Comparison of ENCODE assay signal across 20 cellular contexts in genomic region chr11:70322653-70323052, GRCh38. TPM values are rescaled to one million over a fixed set of nuclear protein-coding genes. Genes with fewer than 3 reads are reported as not detected.
DNase-seq lines count a peak whose midpoint lies in the region; ATAC-seq, FAIRE-seq and TF ChIP-seq lines count a peak whose summit lies in the region.
"Had no signal": no experiment of that assay in that cellular context is flagged by ENCODE, and none has a peak within 500 bp of the region (broad histone marks: within the 10 kb centered on the region; RNA-seq: fewer than 3 reads in every experiment).

No MANE protein-coding gene starts in this region.

- H2AK5ac ChIP-seq in H9 (ENCODE audit: insufficient read length, low read length) (no peak overlapping the region), mesenchymal stem cell (ENCODE audit: low read length, severe bottlenecking) (peak overlapping the region; percentile 99)

- H3K18ac ChIP-seq in H9 (ENCODE audit: insufficient read length, low read depth, low read length) (no peak overlapping the region), mesenchymal stem cell (ENCODE audit: low read depth in 1 of 2, low read length in 2 of 2) (no peak overlapping the region)

- no peaks in the 10 kb centered on the region for H3K27me3 Mint-ChIP-seq in H9 (ENCODE audit: low read depth)
- no peaks in the 10 kb centered on the region for H3K27me3 Mint-ChIP-seq in stimulated activated memory B cell treated with anti-CD40 and anti-IgM and Interleukin-4, amounts not matched to agents 10 μg/mL and 1 μg/mL and 100 μg/mL, for 72 hours
- H3K27me3 Mint-ChIP-seq: CD4-positive, alpha-beta memory T cell had no signal

- H3K4me1 Mint-ChIP-seq in H9, result peaks cover 7 to 12% of the 10 kb centered on the region in 2 experiments
- peaks cover 16% of the 10 kb centered on the region for H3K4me1 Mint-ChIP-seq in stimulated activated memory B cell treated with anti-CD40 and anti-IgM and Interleukin-4, amounts not matched to agents 10 μg/mL and 1 μg/mL and 100 μg/mL, for 72 hours
- H3K4me1 Mint-ChIP-seq: CD4-positive, alpha-beta memory T cell had no signal

- H2BK20ac ChIP-seq in H9 (ENCODE audit: low read depth, low read length, poor library complexity, severe bottlenecking), result no peak overlapping the region

- H3K4me3 ChIP-seq in K562, result no peak overlapping the region
- H3K4me3 ChIP-seq in mesenchymal stem cell (ENCODE audit: insufficient read depth in 1 of 2, low read depth in 1 of 2, low read length in 2 of 2), result no peak overlapping the region
- no peak overlapping the region for H3K4me3 ChIP-seq in lower lobe of right lung
- H3K4me3 ChIP-seq: MG63 had no signal

- H3K9me3 ChIP-seq in H9 (ENCODE audit: control insufficient read depth, low read depth, low read length) (no peaks in the 10 kb centered on the region), K562 (replicated peaks; ENCODE audit: control insufficient read depth, insufficient read depth, low read depth, low read length) (no peaks in the 10 kb centered on the region), mesenchymal stem cell (ENCODE audit: control insufficient read depth, low read length) (no peaks in the 10 kb centered on the region), lower lobe of right lung (no peaks in the 10 kb centered on the region)
- H3K9me3 ChIP-seq: MG63 had no signal

- no peak overlapping the region for H2AFZ ChIP-seq in H9 (ENCODE audit: low read length)
- no peak overlapping the region for H2AFZ ChIP-seq in K562 (ENCODE audit: low read depth, low read length)
- H2AFZ ChIP-seq in mesenchymal stem cell (ENCODE audit: low read depth, low read length), result no peak overlapping the region

- DNase-seq in H9 (no peak), K562 (ENCODE audit: extremely low read depth in 1 of 4, low spot score in 3 of 4) (no peak), mesenchymal stem cell (peak; percentile 18), lower lobe of right lung (no peak), NCI-H2107 (lab: John Stamatoyannopoulos, UW) (no peak)
- DNase-seq: AML-193; CD4-positive, alpha-beta memory T cell; DND-41; GF-D8; MG63; NCI-H1105 treated with DMSO at 0.1 percent for 48 hours; NCI-H1930; NCI-H2171 treated with DMSO at 0.1 percent for 48 hours; NCI-H510A treated with DMSO at 0.1 percent for 48 hours; SHP77 treated with DMSO at 0.1 percent for 48 hours had no signal

- H3K23me2 ChIP-seq in H9 (ENCODE audit: insufficient read length, low read depth, low read length, poor library complexity, severe bottlenecking), result no peaks in the 10 kb centered on the region

- H3K23ac ChIP-seq in H9 (ENCODE audit: insufficient read length, low read depth, low read length), result no peak overlapping the region
- no peak overlapping the region for H3K23ac ChIP-seq in mesenchymal stem cell (ENCODE audit: low read length in 2 of 2)

- H4K20me1 ChIP-seq in H9 (ENCODE audit: control insufficient read depth, insufficient read depth, insufficient read length), result no peaks in the 10 kb centered on the region
- no peaks in the 10 kb centered on the region; the same call in 1 of the 2 replicates for H4K20me1 ChIP-seq in K562 (replicated peaks; ENCODE audit: control insufficient read depth, insufficient read depth, low read length)

- no peak overlapping the region for H3K4me3 Mint-ChIP-seq in H9
- H3K4me3 Mint-ChIP-seq in stimulated activated memory B cell treated with anti-CD40 and anti-IgM and Interleukin-4, amounts not matched to agents 10 μg/mL and 1 μg/mL and 100 μg/mL, for 72 hours, result no peak overlapping the region
- H3K4me3 Mint-ChIP-seq: CD4-positive, alpha-beta memory T cell had no signal

- peak overlapping the region in 2 of 3 experiments; percentile 13 to 14; a peak in 1 of 7 replicates for H3K27ac Mint-ChIP-seq in H9
- H3K27ac Mint-ChIP-seq in stimulated activated memory B cell treated with anti-CD40 and anti-IgM and Interleukin-4, amounts not matched to agents 10 μg/mL and 1 μg/mL and 100 μg/mL, for 72 hours, result peak overlapping the region; percentile 75

- H3K36me3 ChIP-seq in K562 (ENCODE audit: control insufficient read depth, insufficient read depth, low read length) (peaks cover 74% of the 10 kb centered on the region), mesenchymal stem cell (ENCODE audit: control insufficient read depth in 1 of 2, insufficient read depth in 2 of 2, low read depth in 1 of 2, low read length in 2 of 2) (peaks cover 20 to 47% of the 10 kb centered on the region in 2 experiments), lower lobe of right lung (peaks cover 61% of the 10 kb centered on the region)

- in situ Hi-C loops in K562 (cut with MboI), result no loop called here

- WGBS in H9 (ENCODE audit: extremely low coverage, insufficient read length, low lambda C conversion rate), result no CpG with 5 or more reads among the region's 2 CpGs
- 85% methylated on average over 2 of the region's 2 CpGs for WGBS in K562 (ENCODE audit: insufficient coverage, low coverage, missing lambda C conversion rate)
- 100% methylated on average over 2 of the region's 2 CpGs for WGBS in mesenchymal stem cell

- no peaks in the 10 kb centered on the region for H3K9me1 ChIP-seq in K562 (ENCODE audit: control insufficient read depth, insufficient read depth, low read length)

- TF ChIP-seq RAD21 in K562 (CRISPR knock-in tag; conservative IDR thresholded peaks at IDR 0.05 in 1 of 2, IDR thresholded peaks at IDR 0.05 in 1 of 2), result no peak

- POLR2A ChIA-PET in K562 (lab: Yijun Ruan, JAX), result interaction anchor here (1.1 to 3.1 kb wide), 2 partner anchors 10 kb away, joined by 4 to 9 read pairs; no protein-coding TSS in a partner anchor

- no peak overlapping the region for H2BK15ac ChIP-seq in H9 (ENCODE audit: low read depth, low read length)
- H2BK15ac ChIP-seq in mesenchymal stem cell (ENCODE audit: low read depth, poor library complexity, severe bottlenecking), result no peak overlapping the region

- no peak overlapping the region for H2BK5ac ChIP-seq in H9 (ENCODE audit: insufficient read length, low read length)
- no peak overlapping the region for H2BK5ac ChIP-seq in mesenchymal stem cell (ENCODE audit: low read depth, low read length, poor library complexity, severe bottlenecking)

- H3K27ac ChIP-seq in H9 (ENCODE audit: insufficient read length, low read depth, low read length) (no peak overlapping the region), K562 (ENCODE audit: extremely low read depth, low read depth, low read length) (no peak overlapping the region), mesenchymal stem cell (ENCODE audit: low read length, poor library complexity, severe bottlenecking) (peak overlapping the region; percentile 91), lower lobe of right lung (no peak overlapping the region)

- BruUV-seq in K562 (replicated peaks; lab: Mats Ljungman, UMichigan), result no TSS peak

- H4K8ac ChIP-seq in H9 (replicated peaks; ENCODE audit: insufficient read length, low read depth, low read length), result no peak overlapping the region
- no peak overlapping the region for H4K8ac ChIP-seq in mesenchymal stem cell (ENCODE audit: low read length)

- H3K36me3 Mint-ChIP-seq in H9 (ENCODE audit: insufficient read depth in 1 of 3, low read depth in 3 of 3), result peaks cover 22 to 51% (median 38%) of the 10 kb centered on the region in 3 experiments
- H3K36me3 Mint-ChIP-seq in stimulated activated memory B cell treated with anti-CD40 and anti-IgM and Interleukin-4, amounts not matched to agents 10 μg/mL and 1 μg/mL and 100 μg/mL, for 72 hours, result peaks cover 25% of the 10 kb centered on the region

- H3K4ac ChIP-seq in H9 (ENCODE audit: low read depth, low read length) (no peak overlapping the region), mesenchymal stem cell (ENCODE audit: low read depth in 1 of 2, low read length in 2 of 2) (no peak overlapping the region)

- no peak overlapping the region for H3K56ac ChIP-seq in H9 (ENCODE audit: insufficient read length, low read depth, low read length)

- H3K79me2 ChIP-seq in H9 (ENCODE audit: insufficient read depth, low read length) (peaks cover 5% of the 10 kb centered on the region; the same call in 1 of the 2 replicates), K562 (ENCODE audit: control insufficient read depth, insufficient read depth, low read length) (no peaks in the 10 kb centered on the region)

- no peaks in the 10 kb centered on the region for H3K9me3 Mint-ChIP-seq in H9
- no peaks in the 10 kb centered on the region for H3K9me3 Mint-ChIP-seq in stimulated activated memory B cell treated with anti-CD40 and anti-IgM and Interleukin-4, amounts not matched to agents 10 μg/mL and 1 μg/mL and 100 μg/mL, for 72 hours

- no peak for TF ChIP-seq EP300 in K562 (IDR thresholded peaks at IDR 0.05; ENCODE audit: low read length)

- H2BK120ac ChIP-seq in H9 (ENCODE audit: low read depth, low read length, poor library complexity, severe bottlenecking), result no peak overlapping the region
- peak overlapping the region; percentile 42 for H2BK120ac ChIP-seq in mesenchymal stem cell (ENCODE audit: low read depth, low read length)

- H2BK12ac ChIP-seq in H9 (ENCODE audit: insufficient read length, low read depth, low read length), result no peak overlapping the region
- H2BK12ac ChIP-seq in mesenchymal stem cell (ENCODE audit: low read length in 2 of 2), result no peak overlapping the region

- intact Hi-C loops in K562 (cut with micrococcal nuclease) (no loop called here), lower lobe of right lung (cut with DNase I) (no loop called here)

- ATAC-seq in K562 (peak; percentile 36; the same call in 1 of the 3 replicates), lower lobe of right lung (no peak), GM21825 (IDR thresholded peaks at IDR 0.05; ENCODE audit: unreplicated experiment) (no peak)
- ATAC-seq in stimulated activated memory B cell treated with anti-CD40 and anti-IgM and Interleukin-4, amounts not matched to agents 10 μg/mL and 1 μg/mL and 100 μg/mL, for 72 hours, result no peak

- H3K4me2 ChIP-seq in H9 (ENCODE audit: insufficient read depth, insufficient read length, low read length) (no peak overlapping the region), K562 (ENCODE audit: insufficient read depth, low read length) (no peak overlapping the region), mesenchymal stem cell (ENCODE audit: low read length, poor library complexity, severe bottlenecking) (no peak overlapping the region)

- CTCF ChIA-PET in K562 (lab: Yijun Ruan, JAX; ENCODE audit: low intra/inter-chr PET ratio), result no interaction called here

- H3K14ac ChIP-seq in H9 (ENCODE audit: insufficient read depth, low read length) (no peak overlapping the region), mesenchymal stem cell (ENCODE audit: low read length in 2 of 2) (no peak overlapping the region)

- H4K91ac ChIP-seq in H9 (ENCODE audit: insufficient read length, low read depth, low read length), result no peak overlapping the region
- no peak overlapping the region for H4K91ac ChIP-seq in mesenchymal stem cell (ENCODE audit: low read length)

- peaks cover 4% of the 10 kb centered on the region for H3K79me1 ChIP-seq in H9 (ENCODE audit: insufficient read depth, low read depth, low read length, poor library complexity, severe bottlenecking)
- H3K79me1 ChIP-seq in mesenchymal stem cell (replicated peaks; ENCODE audit: low read length, poor library complexity, severe bottlenecking), result peaks cover 39% of the 10 kb centered on the region

- H3K9ac ChIP-seq in H9 (ENCODE audit: extremely low read depth, insufficient read length, low read length), result no peak overlapping the region
- H3K9ac ChIP-seq in K562 (ENCODE audit: insufficient read depth in 1 of 2, low read depth in 2 of 2, low read length in 2 of 2), result peak overlapping the region in 1 of 2 experiments; percentile 43; a peak in 1 of 4 replicates
- H3K9ac ChIP-seq in mesenchymal stem cell (ENCODE audit: low read length), result no peak overlapping the region

- no peak for TF ChIP-seq CTCF in H9 (conservative IDR thresholded peaks at IDR 0.05)
- TF ChIP-seq CTCF in K562 (IDR thresholded peaks at IDR 0.05 in 2 of 3, conservative IDR thresholded peaks at IDR 0.05 in 1 of 3; ENCODE audit: insufficient read depth in 2 of 3, low read depth in 1 of 3, low read length in 3 of 3), result no peak
- TF ChIP-seq CTCF in lower lobe of right lung (IDR thresholded peaks at IDR 0.05), result no peak

- no peak for FAIRE-seq in K562 (lab: Jason Lieb, UNC)
- FAIRE-seq: D721Med, H54, RCC 7860 had no signal

- H3K4me1 ChIP-seq in H9 (ENCODE audit: insufficient read depth, low read length) (peaks cover 6% of the 10 kb centered on the region; the same call in 1 of the 2 replicates), K562 (replicated peaks in 1 of 2; ENCODE audit: control insufficient read depth in 2 of 2, insufficient read depth in 2 of 2, low read length in 2 of 2) (no peaks in the 10 kb centered on the region), mesenchymal stem cell (ENCODE audit: control insufficient read depth, insufficient read depth, low read depth, low read length) (peaks cover 21% of the 10 kb centered on the region), lower lobe of right lung (peaks cover 54% of the 10 kb centered on the region)

- H3T11ph ChIP-seq in H9 (ENCODE audit: low read length), result no peak overlapping the region

- H4K5ac ChIP-seq in H9 (ENCODE audit: insufficient read length, low read depth, low read length), result no peak overlapping the region

- TF ChIP-seq POLR2A in K562 (conservative IDR thresholded peaks at IDR 0.05), result no peak

- H3K27me3 ChIP-seq in H9 (ENCODE audit: insufficient read depth, low read length), result no peaks in the 10 kb centered on the region
- no peaks in the 10 kb centered on the region for H3K27me3 ChIP-seq in K562 (ENCODE audit: control insufficient read depth in 2 of 2, insufficient read depth in 2 of 2, low read length in 2 of 2)
- no peaks in the 10 kb centered on the region for H3K27me3 ChIP-seq in mesenchymal stem cell (ENCODE audit: control insufficient read depth in 1 of 2, insufficient read depth in 1 of 2, low read length in 2 of 2)
- no peaks in the 10 kb centered on the region for H3K27me3 ChIP-seq in lower lobe of right lung (ENCODE audit: low read depth)
- H3K27me3 ChIP-seq: MG63 had no signal

RNA-seq across cellular contexts. Expression of gene PPFIA1, which starts 52.2 kb away (rescaled TPM):
- total RNA-seq in H9 (2021) (59.2 and 63.4 TPM in 2 replicates), K562 (2014; rRNA removed) (24.9 and 26.0 TPM in 2 replicates), K562 (2014; rRNA removed; fragmentation: Illumina TruSeq; extraction: Trizol) (28.5 and 31.6 TPM in 2 replicates), K562 (2015; rRNA removed; fragmentation: Illumina TruSeq; extraction: Trizol) (28.9 and 30.3 TPM in 2 replicates), K562 (2021) (33.1 and 38.4 TPM in 2 replicates), lower lobe of right lung (81.0 TPM)
- 221 and 294 TPM in 2 replicates for total RNA-seq in K562 (2011; cell fraction: chromatin; rRNA removed; ENCODE audit: low replicate concordance)
- 104 and 111 TPM in 2 replicates for total RNA-seq in K562 (2011; cell fraction: nucleolus; rRNA removed)
- 162 and 166 TPM in 2 replicates for total RNA-seq in K562 (2011; cell fraction: nucleoplasm; rRNA removed)
- polyA plus RNA-seq in K562 (2011; rRNA removed) (41.5 and 48.0 TPM in 2 replicates), K562 (2014; fragmentation: Illumina TruSeq; extraction: Trizol) (36.2 and 39.5 TPM in 2 replicates), K562 (2014; fragmentation: Nextera tagmentation; extraction: Ambion mirVana) (10 to 100 TPM in 1 of 2 experiments, 1 to 10 TPM in 1; 9.9 to 13.3 TPM), K562 (2014; rRNA removed) (27.4 and 31.0 TPM in 2 replicates)
- polyA plus RNA-seq in K562 (2011; cell fraction: cytosol; rRNA removed), result 42.0 and 45.8 TPM in 2 replicates
- polyA plus RNA-seq in K562 (2011; cell fraction: nucleus; rRNA removed), result 107 and 119 TPM in 2 replicates
- polyA plus RNA-seq in K562 (2012), result 26.5 and 28.1 TPM in 2 replicates
- 76.5 and 78.4 TPM in 2 replicates for polyA minus RNA-seq in K562 (2011; rRNA and poly(A)+ RNA removed)
- polyA minus RNA-seq in K562 (2011; cell fraction: cytosol; rRNA and poly(A)+ RNA removed), result 27.9 and 43.6 TPM in 2 replicates
- polyA minus RNA-seq in K562 (2011; cell fraction: nucleus; rRNA and poly(A)+ RNA removed), result 46.0 and 70.8 TPM in 2 replicates
- polyA plus RNA-seq in mesenchymal stem cell (2013, experiment 1 of 2), result 25.2 TPM
- polyA plus RNA-seq in mesenchymal stem cell (2013, experiment 2 of 2), result 25.0 TPM
